ENCODE assay signal across 9 cellular contexts in the genomic region with DNA sequence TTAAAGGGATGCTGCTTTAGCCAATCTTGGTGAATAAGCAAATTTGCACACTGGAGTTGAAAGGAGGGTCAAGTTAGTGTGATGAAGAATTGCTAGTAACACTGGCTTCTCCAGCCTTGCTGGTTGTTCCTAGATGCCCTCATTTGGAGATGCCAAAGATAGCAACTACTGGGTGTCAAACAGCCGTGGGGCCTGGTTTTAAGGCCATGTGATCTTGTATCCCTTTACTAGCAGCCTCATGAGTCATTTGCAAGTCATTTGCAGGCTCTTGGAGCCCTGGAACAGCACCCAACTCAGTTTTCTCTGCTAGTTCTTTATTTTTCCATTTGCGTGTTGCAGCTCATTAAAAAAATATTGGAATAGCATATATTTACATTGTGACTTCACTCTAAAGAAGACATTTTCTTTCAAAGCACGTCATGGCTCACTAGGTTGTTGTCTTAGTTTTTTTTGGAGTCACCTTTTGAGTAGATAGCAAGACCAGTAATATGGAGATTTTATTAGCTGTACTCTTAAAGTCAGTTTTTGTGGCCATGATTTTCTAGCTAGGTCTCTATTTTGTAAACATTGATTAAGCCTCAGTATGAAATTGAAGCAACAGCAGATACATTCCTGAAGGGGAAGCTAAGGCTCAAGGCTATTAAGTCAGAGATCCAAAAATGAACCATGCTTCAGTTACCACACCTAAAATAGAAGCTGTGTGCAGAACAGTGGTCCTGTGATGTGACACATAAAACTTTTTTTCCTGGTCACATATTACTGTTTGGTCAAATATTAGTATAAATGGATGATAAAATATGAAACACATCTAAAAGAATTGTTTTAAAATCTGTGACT. TPM values are rescaled to one million over a fixed set of nuclear protein-coding genes. Genes with fewer than 3 reads are reported as not detected.
DNase-seq lines count a peak whose midpoint lies in the region; ATAC-seq and TF ChIP-seq lines count a peak whose summit lies in the region.
"Had no signal": no experiment of that assay in that cellular context is flagged by ENCODE, and none has a peak within 500 bp of the region (broad histone marks: within the 10 kb centered on the region; RNA-seq: fewer than 3 reads in every experiment).

No MANE protein-coding gene starts in this region.

- peaks cover 8% of the 10 kb centered on the region for H3K36me3 Mint-ChIP-seq in chondrocyte (ENCODE audit: low read depth)

- H3K27me3 ChIP-seq in ACC112 (ENCODE audit: insufficient read depth, low read length) (no peaks in the 10 kb centered on the region), MG63 (no peaks in the 10 kb centered on the region)

- no peaks in the 10 kb centered on the region for H3K9me3 Mint-ChIP-seq in chondrocyte (ENCODE audit: low read depth)

- TF ChIP-seq CTCF in chondrocyte (IDR thresholded peaks at IDR 0.05): no peak

- H3K4me3 Mint-ChIP-seq in chondrocyte (ENCODE audit: unreplicated experiment): no peak overlapping the region

- H3K79me2 ChIP-seq in ACC112 (ENCODE audit: control insufficient read depth, insufficient read depth, low read length, unreplicated experiment): peaks cover 3% of the 10 kb centered on the region

- H3K4me1 Mint-ChIP-seq in chondrocyte (ENCODE audit: low read depth): peaks cover 65% of the 10 kb centered on the region

- no peaks in the 10 kb centered on the region for H3K9me3 ChIP-seq in MG63
- H3K9me3 ChIP-seq in mesodermal cell (ENCODE audit: control insufficient read depth, low read length): no peaks in the 10 kb centered on the region

- ATAC-seq in GM19455 (IDR thresholded peaks at IDR 0.05; ENCODE audit: unreplicated experiment) (no peak), GM21526 (IDR thresholded peaks at IDR 0.05; ENCODE audit: low FRiP score, unreplicated experiment) (no peak), GM21786 (IDR thresholded peaks at IDR 0.05; ENCODE audit: unreplicated experiment) (no peak)

- H2AFZ ChIP-seq in ACC112 (ENCODE audit: low read length, unreplicated experiment): no peak overlapping the region

- H3K4me1 ChIP-seq in ACC112 (ENCODE audit: control insufficient read depth, insufficient read depth, low read length, unreplicated experiment): peaks cover 39% of the 10 kb centered on the region
- peaks cover 49% of the 10 kb centered on the region for H3K4me1 ChIP-seq in mesodermal cell (ENCODE audit: control insufficient read depth, insufficient read depth, low read length, poor library complexity, severe bottlenecking)

- no peaks in the 10 kb centered on the region for H3K36me3 ChIP-seq in ACC112 (ENCODE audit: insufficient read depth, low read length)
- H3K36me3 ChIP-seq in MG63: peaks cover 4% of the 10 kb centered on the region
- peaks cover 18% of the 10 kb centered on the region for H3K36me3 ChIP-seq in mesodermal cell (ENCODE audit: control insufficient read depth, insufficient read depth, low read length)

- DNase-seq in MG63 (peak; percentile 74), chondrocyte (ENCODE audit: low spot score) (no peak)
- no peak for DNase-seq in stimulated activated CD4-positive, alpha-beta T cell treated with anti-CD3 and anti-CD28 coated beads, Interleukin-12 subunit alpha, Interleukin-12 subunit beta, amount 100 ng/mL, for 4 hours

- H3K4me3 ChIP-seq in ACC112 (ENCODE audit: low read depth, low read length): peak overlapping the region; percentile 7; the same call in 1 of the 2 replicates
- H3K4me3 ChIP-seq in MG63: no peak overlapping the region
- H3K4me3 ChIP-seq in mesodermal cell (ENCODE audit: extremely low read depth, insufficient read depth, low read length, poor library complexity, severe bottlenecking): no peak overlapping the region

- peak overlapping the region; percentile 96 for H3K27ac Mint-ChIP-seq in chondrocyte (ENCODE audit: unreplicated experiment)

- H3K27ac ChIP-seq in ACC112 (ENCODE audit: low read depth, low read length) (peak overlapping the region; percentile 78), mesodermal cell (ENCODE audit: low read depth, low read length, severe bottlenecking) (peak overlapping the region; percentile 85)
- H3K27ac ChIP-seq: C4-2B had no signal

- H3K27me3 Mint-ChIP-seq in chondrocyte (ENCODE audit: low read depth): no peaks in the 10 kb centered on the region

- 0 to 7% methylated on average over 1 of the region's 3 CpGs for WGBS in mesodermal cell (ENCODE audit: insufficient coverage in 2 of 2), 2 experiments

RNA-seq across cellular contexts. Expression of gene LSMEM1, which starts 1.3 kb away (rescaled TPM):
- total RNA-seq in MG63 (2014; rRNA removed; shearing (Covaris generic); ENCODE audit: low replicate concordance): not detected in 2 replicates
- total RNA-seq in chondrocyte: 1.5 to 4.0 TPM (median 3.3 TPM) in 3 replicates
- polyA plus RNA-seq in mesodermal cell (2013, experiment 1 of 2): 2.3 TPM
- polyA plus RNA-seq in mesodermal cell (2013, experiment 2 of 2): 2.0 TPM

RNA-seq across cellular contexts. Expression of gene IFRD1, which starts 31.8 kb away (rescaled TPM):
- 29.5 and 40.1 TPM in 2 replicates for total RNA-seq in MG63 (2014; rRNA removed; shearing (Covaris generic); ENCODE audit: low replicate concordance)
- total RNA-seq in chondrocyte: 69.2 to 108 TPM (median 106 TPM) in 3 replicates
- polyA plus RNA-seq in mesodermal cell (2013, experiment 1 of 2): 44.9 TPM
- 45.3 TPM for polyA plus RNA-seq in mesodermal cell (2013, experiment 2 of 2)
